In genomic region chr3:37904614-37905047, GRCh38 we compare ENCODE assay signal across 12 cellular contexts. TPM values are rescaled to one million over a fixed set of nuclear protein-coding genes. Genes with fewer than 3 reads are reported as not detected.
DNase-seq lines count a peak whose midpoint lies in the region; ATAC-seq and TF ChIP-seq lines count a peak whose summit lies in the region.
"Had no signal": no experiment of that assay in that cellular context is flagged by ENCODE, and none has a peak within 500 bp of the region (broad histone marks: within the 10 kb centered on the region; RNA-seq: fewer than 3 reads in every experiment).

No MANE protein-coding gene starts in this region.

- H2BK5ac ChIP-seq in H9 (ENCODE audit: insufficient read length, low read length): no peak overlapping the region

- H4K5ac ChIP-seq in H9 (ENCODE audit: insufficient read length, low read depth, low read length): no peak overlapping the region

- no CpG with 5 or more reads among the region's 3 CpGs for WGBS in H9 (ENCODE audit: extremely low coverage, insufficient read length, low lambda C conversion rate)
- 65 to 89% (median 71%) methylated on average over 3 of the region's 3 CpGs for WGBS in stomach, 5 donors

- no peak overlapping the region for H4K91ac ChIP-seq in H9 (ENCODE audit: insufficient read length, low read depth, low read length)

- CTCF ChIA-PET in activated CD4-positive, alpha-beta memory T cell treated with anti-CD3 and anti-CD28 coated beads for 36 hours (lab: Charles Lee): interaction anchor here (1.0 kb wide), 1 partner anchor 63 kb away, joined by 4 read pairs; no protein-coding TSS in a partner anchor

- TF ChIP-seq EP300 in stomach (IDR thresholded peaks at IDR 0.05): no peak

- no peaks in the 10 kb centered on the region for H3K9me3 Mint-ChIP-seq in H9
- H3K9me3 Mint-ChIP-seq in effector memory CD8-positive, alpha-beta T cell: no peaks in the 10 kb centered on the region
- no peaks in the 10 kb centered on the region for H3K9me3 Mint-ChIP-seq in activated CD4-positive, alpha-beta memory T cell treated with anti-CD3 and anti-CD28 coated beads for 36 hours
- H3K9me3 Mint-ChIP-seq in activated T-cell treated with anti-CD3 and anti-CD28 coated beads, Interleukin-2, amount 50 U/mL, for 24 hours: no peaks in the 10 kb centered on the region

- H3K4me1 ChIP-seq in H9 (ENCODE audit: insufficient read depth, low read length) (peaks cover 5% of the 10 kb centered on the region), stomach (peaks cover 34 to 72% (median 48%) of the 10 kb centered on the region in 4 donors)
- H3K4me1 ChIP-seq: pancreas had no signal

- intact Hi-C loops in stomach (cut with DNase I; ENCODE audit: low total_unique reads): no loop called here
- intact Hi-C loops in activated CD4-positive, alpha-beta memory T cell treated with anti-CD3 and anti-CD28 coated beads for 36 hours (cut with micrococcal nuclease): no loop called here

- no peak overlapping the region for H2BK120ac ChIP-seq in H9 (ENCODE audit: low read depth, low read length, poor library complexity, severe bottlenecking)

- H4K20me1 ChIP-seq in H9 (ENCODE audit: control insufficient read depth, insufficient read depth, insufficient read length): no peaks in the 10 kb centered on the region

- H3K23ac ChIP-seq in H9 (ENCODE audit: insufficient read length, low read depth, low read length): no peak overlapping the region

- no peak overlapping the region for H3K4ac ChIP-seq in H9 (ENCODE audit: low read depth, low read length)

- H3K4me3 Mint-ChIP-seq in H9: no peak overlapping the region
- H3K4me3 Mint-ChIP-seq in effector memory CD8-positive, alpha-beta T cell: no peak overlapping the region
- H3K4me3 Mint-ChIP-seq in activated CD4-positive, alpha-beta memory T cell treated with anti-CD3 and anti-CD28 coated beads for 36 hours: no peak overlapping the region
- H3K4me3 Mint-ChIP-seq in activated T-cell treated with anti-CD3 and anti-CD28 coated beads, Interleukin-2, amount 50 U/mL, for 24 hours: no peak overlapping the region

- no peak overlapping the region for H4K8ac ChIP-seq in H9 (replicated peaks; ENCODE audit: insufficient read length, low read depth, low read length)

- no peak overlapping the region for H3K14ac ChIP-seq in H9 (ENCODE audit: insufficient read depth, low read length)

- H3K36me3 Mint-ChIP-seq in H9 (ENCODE audit: insufficient read depth in 1 of 3, low read depth in 3 of 3): no peaks in the 10 kb centered on the region; a peak in 1 of 7 replicates
- no peaks in the 10 kb centered on the region for H3K36me3 Mint-ChIP-seq in effector memory CD8-positive, alpha-beta T cell (ENCODE audit: insufficient read depth)
- H3K36me3 Mint-ChIP-seq in activated CD4-positive, alpha-beta memory T cell treated with anti-CD3 and anti-CD28 coated beads for 36 hours: no peaks in the 10 kb centered on the region
- H3K36me3 Mint-ChIP-seq in activated T-cell treated with anti-CD3 and anti-CD28 coated beads, Interleukin-2, amount 50 U/mL, for 24 hours (ENCODE audit: low read depth): no peaks in the 10 kb centered on the region

- H3K79me2 ChIP-seq in H9 (ENCODE audit: insufficient read depth, low read length): peaks cover 4% of the 10 kb centered on the region; the same call in 1 of the 2 replicates

- H3K27me3 ChIP-seq in H9 (ENCODE audit: insufficient read depth, low read length): no peaks in the 10 kb centered on the region
- H3K27me3 ChIP-seq in stomach: no peaks in the 10 kb centered on the region
- H3K27me3 ChIP-seq: pancreas had no signal

- no peak overlapping the region for H2AFZ ChIP-seq in H9 (ENCODE audit: low read length)

- H3K79me1 ChIP-seq in H9 (ENCODE audit: insufficient read depth, low read depth, low read length, poor library complexity, severe bottlenecking): no peaks in the 10 kb centered on the region

- POLR2A ChIA-PET in activated CD4-positive, alpha-beta memory T cell treated with anti-CD3 and anti-CD28 coated beads for 36 hours (lab: Charles Lee): no interaction called here

- no peak overlapping the region for H2BK12ac ChIP-seq in H9 (ENCODE audit: insufficient read length, low read depth, low read length)

- TF ChIP-seq CTCF in H9 (conservative IDR thresholded peaks at IDR 0.05) (no peak), fibroblast of villous mesenchyme (IDR thresholded peaks at IDR 0.05; ENCODE audit: insufficient read depth, low read depth, low read length) (no peak), stomach (IDR thresholded peaks at IDR 0.05) (no peak)

- no peak overlapping the region for H3K9ac ChIP-seq in H9 (ENCODE audit: extremely low read depth, insufficient read length, low read length)

- H3K4me1 Mint-ChIP-seq in H9: peaks cover 30 to 33% of the 10 kb centered on the region in 2 experiments
- H3K4me1 Mint-ChIP-seq in effector memory CD8-positive, alpha-beta T cell (ENCODE audit: low read depth in 2 of 2): peaks cover 11 to 12% of the 10 kb centered on the region in 2 donors
- H3K4me1 Mint-ChIP-seq in activated CD4-positive, alpha-beta memory T cell treated with anti-CD3 and anti-CD28 coated beads for 36 hours (ENCODE audit: low read depth): peaks cover 21% of the 10 kb centered on the region
- peaks cover 38% of the 10 kb centered on the region for H3K4me1 Mint-ChIP-seq in activated T-cell treated with anti-CD3 and anti-CD28 coated beads, Interleukin-2, amount 50 U/mL, for 24 hours (ENCODE audit: low read depth)

- H3K9me3 ChIP-seq in H9 (ENCODE audit: control insufficient read depth, low read depth, low read length) (no peaks in the 10 kb centered on the region), stomach (no peaks in the 10 kb centered on the region)
- H3K9me3 ChIP-seq: pancreas had no signal

- no peak for DNase-seq in H9
- DNase-seq in amniotic epithelial cell (ENCODE audit: low read depth): peak; percentile 67
- DNase-seq in fibroblast of villous mesenchyme (ENCODE audit: low read depth): peak; percentile 57
- DNase-seq in stomach: no peak
- no peak for DNase-seq in effector memory CD8-positive, alpha-beta T cell
- DNase-seq in activated CD4-positive, alpha-beta memory T cell treated with anti-CD3 and anti-CD28 coated beads for 36 hours: no peak
- DNase-seq in DMS114 treated with DMSO at 0.1 percent for 48 hours (lab: John Stamatoyannopoulos, UW; ENCODE audit: unreplicated experiment): no peak
- DNase-seq in activated T-cell treated with anti-CD3 and anti-CD28 coated beads, Interleukin-2, amount 50 U/mL, for 24 hours: no peak
- DNase-seq: central memory CD4-positive, alpha-beta T cell; NCI-H187; pancreas had no signal

- TF ChIP-seq POLR2A in stomach (IDR thresholded peaks at IDR 0.05): no peak

- H3K18ac ChIP-seq in H9 (ENCODE audit: insufficient read length, low read depth, low read length): no peak overlapping the region

- H3K4me3 ChIP-seq in fibroblast of villous mesenchyme (ENCODE audit: low read depth, low read length): no peak overlapping the region
- no peak overlapping the region for H3K4me3 ChIP-seq in stomach
- H3K4me3 ChIP-seq: pancreas had no signal

- no peak overlapping the region for H2AK5ac ChIP-seq in H9 (ENCODE audit: insufficient read length, low read length)

- no peaks in the 10 kb centered on the region for H3K23me2 ChIP-seq in H9 (ENCODE audit: insufficient read length, low read depth, low read length, poor library complexity, severe bottlenecking)

- H3K56ac ChIP-seq in H9 (ENCODE audit: insufficient read length, low read depth, low read length): no peak overlapping the region

- no peak overlapping the region for H3K4me2 ChIP-seq in H9 (ENCODE audit: insufficient read depth, insufficient read length, low read length)

- H3K27me3 Mint-ChIP-seq in H9 (ENCODE audit: low read depth): no peaks in the 10 kb centered on the region
- H3K27me3 Mint-ChIP-seq in effector memory CD8-positive, alpha-beta T cell: peaks cover 23 to 27% of the 10 kb centered on the region in 2 donors
- no peaks in the 10 kb centered on the region for H3K27me3 Mint-ChIP-seq in activated CD4-positive, alpha-beta memory T cell treated with anti-CD3 and anti-CD28 coated beads for 36 hours
- H3K27me3 Mint-ChIP-seq in activated T-cell treated with anti-CD3 and anti-CD28 coated beads, Interleukin-2, amount 50 U/mL, for 24 hours: peaks cover 3% of the 10 kb centered on the region

- H2BK20ac ChIP-seq in H9 (ENCODE audit: low read depth, low read length, poor library complexity, severe bottlenecking): no peak overlapping the region

- H3K27ac ChIP-seq in H9 (ENCODE audit: insufficient read length, low read depth, low read length) (no peak overlapping the region), stomach (peak overlapping the region in 3 of 5 donors; percentile 10 to 70 (median 49))
- H3K27ac ChIP-seq: HL-60, pancreas had no signal

- no peak overlapping the region for H3T11ph ChIP-seq in H9 (ENCODE audit: low read length)

- H2BK15ac ChIP-seq in H9 (ENCODE audit: low read depth, low read length): no peak overlapping the region

- H3K36me3 ChIP-seq in stomach: peaks cover 0 to 3% (median 0%) of the 10 kb centered on the region in 4 donors
- H3K36me3 ChIP-seq: pancreas had no signal

- ATAC-seq in effector memory CD8-positive, alpha-beta T cell (replicated peaks): no peak

- H3K27ac Mint-ChIP-seq in H9: peak overlapping the region; percentile 2 to 55 (median 7); a peak in 6 of 7 replicates
- H3K27ac Mint-ChIP-seq in effector memory CD8-positive, alpha-beta T cell: no peak overlapping the region
- no peak overlapping the region for H3K27ac Mint-ChIP-seq in activated CD4-positive, alpha-beta memory T cell treated with anti-CD3 and anti-CD28 coated beads for 36 hours
- no peak overlapping the region for H3K27ac Mint-ChIP-seq in activated T-cell treated with anti-CD3 and anti-CD28 coated beads, Interleukin-2, amount 50 U/mL, for 24 hours

RNA-seq across cellular contexts. Expression of gene CTDSPL, which starts 43.0 kb away (rescaled TPM):
- total RNA-seq in H9 (2021): 20.8 and 21.3 TPM in 2 replicates
- 31.6 and 61.7 TPM in 2 replicates for total RNA-seq in fibroblast of villous mesenchyme
- total RNA-seq in stomach: 10 to 100 TPM; 13.4 to 54.9 (median 39.7) TPM
- 10 to 100 TPM; 18.9 to 32.1 (median 28.3) TPM for polyA plus RNA-seq in stomach
- 1 to 10 TPM; 3.7 to 5.1 TPM for total RNA-seq in activated CD4-positive, alpha-beta memory T cell treated with anti-CD3 and anti-CD28 coated beads for 36 hours

Comparison
In these comparisons a context has a peak if more than half of its experiments do, and no peak if none do; other contexts are left out.
1. DNase-seq: peak in amniotic epithelial cell (single experiment) and fibroblast of villous mesenchyme (single experiment); none in H9 (single experiment), stomach (single experiment), effector memory CD8-positive, alpha-beta T cell (0 of 3), activated CD4-positive, alpha-beta memory T cell treated with anti-CD3 and anti-CD28 coated beads for 36 hours (single experiment), DMS114 treated with DMSO at 0.1 percent for 48 hours (single experiment) and activated T-cell treated with anti-CD3 and anti-CD28 coated beads, Interleukin-2, amount 50 U/mL, for 24 hours (single experiment).
2. H3K27ac Mint-ChIP-seq: peak in H9 (3 of 3); none in effector memory CD8-positive, alpha-beta T cell (0 of 2), activated CD4-positive, alpha-beta memory T cell treated with anti-CD3 and anti-CD28 coated beads for 36 hours (single experiment) and activated T-cell treated with anti-CD3 and anti-CD28 coated beads, Interleukin-2, amount 50 U/mL, for 24 hours (single experiment).